ENCODE assay signal across 27 cellular contexts in the genomic region with DNA sequence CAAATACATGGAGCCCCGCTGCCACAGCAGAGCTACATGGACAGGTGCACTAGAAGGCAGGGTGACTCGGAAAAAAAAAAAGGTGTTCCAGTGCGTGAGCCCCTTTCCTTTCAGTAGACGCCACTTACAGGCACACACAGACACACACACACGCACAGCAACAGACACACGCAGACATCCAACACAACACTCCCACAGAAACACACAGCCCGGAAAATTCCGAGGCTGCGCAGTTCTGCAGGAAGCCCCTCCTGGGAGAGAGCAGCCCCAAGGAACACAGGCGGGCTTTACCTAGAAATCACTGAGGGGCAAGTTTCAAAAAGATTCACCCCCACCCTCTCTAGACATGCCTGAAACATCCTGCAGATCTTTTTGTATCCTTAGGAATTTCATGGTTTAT.
"Had no signal": no experiment of that assay in that cellular context is flagged by ENCODE, and none has a peak within 500 bp of the region (broad histone marks: within the 10 kb centered on the region; RNA-seq: fewer than 3 reads in every experiment).

No MANE protein-coding gene starts in this region.

- H3K27me3 ChIP-seq: cardiac muscle cell had no signal

- H3K4me3 ChIP-seq: cardiac muscle cell had no signal

- H3K4me2 ChIP-seq: KMS-11 had no signal

- DNase-seq: activated CD4-positive, alpha-beta T cell treated with anti-CD3 and anti-CD28 coated beads, Interleukin-2, amount 10 ng/mL, durations not matched to agents 24 days and 14 days; activated CD4-positive, alpha-beta T cell treated with anti-CD3 and anti-CD28 coated beads, Interleukin-2, amount 50 U/mL, for 4 hours; activated CD4-positive, CD25-positive, alpha-beta regulatory T cell; activated CD8-positive, alpha-beta T cell treated with anti-CD3 and anti-CD28 coated beads for 36 hours; activated naive CD4-positive, alpha-beta T cell; activated naive CD4-positive, alpha-beta T cell treated with anti-CD3 and anti-CD28 coated beads, Interleukin-2, amount 50 U/mL, for 16 hours; activated naive CD8-positive, alpha-beta T cell treated with anti-CD3 and anti-CD28 coated beads for 36 hours; activated T-cell treated with anti-CD3 and anti-CD28 coated beads, Interleukin-2, amount 50 U/mL, for 1 hour; activated T-cell treated with anti-CD3 and anti-CD28 coated beads, Interleukin-2, amount 50 U/mL, for 72 hours; amniotic stem cell; aorta; MM.1S; MV-4-11; NCI-H1092; NCI-H187 treated with DMSO at 0.1 percent for 48 hours; NCI-H2081; NCI-H345; NCI-H524 treated with DMSO at 0.1 percent for 48 hours; SIG-M5; T-cell; T-helper 17 cell; WERI-Rb-1 had no signal

- H3K9ac ChIP-seq: KMS-11 had no signal

- H3K36me3 ChIP-seq: cardiac muscle cell, WERI-Rb-1 had no signal

- ATAC-seq: activated CD8-positive, alpha-beta T cell treated with anti-CD3 and anti-CD28 coated beads for 36 hours; activated T-cell treated with anti-CD3 and anti-CD28 coated beads, Interleukin-2, amount 50 U/mL, for 72 hours; activated T-helper 17 cell treated with anti-CD3 and anti-CD28 coated beads, Interleukin-2, amount 50 U/mL, for 72 hours; Panc1; SK-N-SH treated with all-trans-retinoic acid at 6 μM for 48 hours; T-cell; T-helper 17 cell had no signal

- H3K27ac ChIP-seq: cardiac muscle cell, KMS-11, WERI-Rb-1 had no signal
